In genomic region chr20:60228255-60228654, GRCh38 we compare ENCODE assay signal across 1 cellular context.
TF ChIP-seq lines count a peak whose summit lies in the region.

No MANE protein-coding gene starts in this region.

TF ChIP-seq in GM12878, 131 proteins besides CTCF, POLR2A, EP300 and RAD21:
- TF ChIP-seq DPF2 (IDR thresholded peaks at IDR 0.05) = no peak
- TF ChIP-seq NR2F1 (conservative IDR thresholded peaks at IDR 0.05) = no peak
- TF ChIP-seq CBFB (IDR thresholded peaks at IDR 0.05; ENCODE audit: low read depth) = 0 out of 2 replicates have a peak, but pooled peaks have one; percentile 26
- no peak for TF ChIP-seq PBX3 (IDR thresholded peaks at IDR 0.05; ENCODE audit: insufficient replicate concordance, low read depth, low read length)
- peak; percentile 37; the same call in 1 of the 2 replicates for TF ChIP-seq RUNX3 (IDR thresholded peaks at IDR 0.05; ENCODE audit: low read length)
- no peak for TF ChIP-seq TCF7 (IDR thresholded peaks at IDR 0.05; ENCODE audit: borderline replicate concordance)
- TF ChIP-seq MYC (IDR thresholded peaks at IDR 0.05; ENCODE audit: insufficient read depth, insufficient read length, insufficient replicate concordance, low read length, severe bottlenecking) = no peak
- no peak for TF ChIP-seq ZNF207 (IDR thresholded peaks at IDR 0.05; ENCODE audit: borderline replicate concordance)
- no peak for TF ChIP-seq RB1 (IDR thresholded peaks at IDR 0.05; ENCODE audit: borderline replicate concordance)
- no peak for TF ChIP-seq PML (IDR thresholded peaks at IDR 0.05; ENCODE audit: low read length)
- TF ChIP-seq SPI1 (IDR thresholded peaks at IDR 0.05; ENCODE audit: borderline replicate concordance, insufficient read depth, low read depth, low read length) = peak; percentile 16; the same call in 1 of the 2 replicates
- no peak for TF ChIP-seq ZBTB4 (CRISPR knock-in tag; IDR thresholded peaks at IDR 0.05)
- no peak for TF ChIP-seq PRDM15 (CRISPR knock-in tag; IDR thresholded peaks at IDR 0.05)
- TF ChIP-seq ZNF622 (IDR thresholded peaks at IDR 0.05) = no peak
- TF ChIP-seq IRF4 (IDR thresholded peaks at IDR 0.05; ENCODE audit: low read depth, low read length) = no peak
- TF ChIP-seq BCL3 (IDR thresholded peaks at IDR 0.05; ENCODE audit: borderline replicate concordance, insufficient read depth, low read depth, low read length, poor library complexity, severe bottlenecking) = no peak
- no peak for TF ChIP-seq TAF1 (IDR thresholded peaks at IDR 0.05; ENCODE audit: borderline replicate concordance, low read depth, low read length)
TF ChIP-seq in GM12878: peak in this region for 3.
